In the genomic region with DNA sequence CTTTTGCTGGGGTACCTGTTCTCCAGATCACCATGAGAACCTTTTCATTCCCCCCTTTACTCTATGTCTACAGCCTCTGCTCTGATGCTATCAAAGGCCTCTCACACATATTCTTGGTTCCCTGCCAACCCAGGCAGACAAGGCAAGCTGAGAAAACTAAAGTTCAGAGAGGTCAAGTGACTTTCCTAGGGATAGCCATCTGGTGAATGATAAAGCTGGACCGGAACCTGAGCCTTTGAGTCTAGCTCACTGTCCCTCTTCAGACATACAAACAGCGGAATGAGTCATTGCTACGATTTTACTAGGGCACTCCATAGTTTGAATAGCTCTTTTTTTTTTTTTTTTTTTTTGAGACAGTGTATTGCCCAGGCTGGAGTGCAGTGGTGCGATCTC, we compare ENCODE assay signal across 9 cellular contexts.
A peak's percentile ranks its signal among the peaks of the same experiment; 100 is the strongest.
DNase-seq lines count a peak whose midpoint lies in the region; ATAC-seq, FAIRE-seq and TF ChIP-seq lines count a peak whose summit lies in the region.
"Had no signal": no experiment of that assay in that cellular context is flagged by ENCODE, and none has a peak within 500 bp of the region (broad histone marks: within the 10 kb centered on the region; RNA-seq: fewer than 3 reads in every experiment).

No MANE protein-coding gene starts in this region.

- no peak for TF ChIP-seq POLR2A in GM12892 (IDR thresholded peaks at IDR 0.05; ENCODE audit: low read depth, low read length)

- intact Hi-C loops in Caco-2 (cut with micrococcal nuclease; ENCODE audit: unreplicated experiment) = no loop called here

- no peaks in the 10 kb centered on the region for H3K27me3 ChIP-seq in Caco-2 (replicated peaks; ENCODE audit: control insufficient read depth, insufficient read depth, low read length)

- POLR2A ChIA-PET in naive thymus-derived CD8-positive, alpha-beta T cell (lab: Charles Lee) = interaction anchor here (0.6 to 3.4 kb wide), 5 partner anchors 27 to 52 kb away, joined by 4 to 15 read pairs (median 5); no protein-coding TSS in a partner anchor
- POLR2A ChIA-PET in Caco-2 (lab: Charles Lee) = no interaction called here

- FAIRE-seq in GM12892 (lab: Jason Lieb, UNC) = no peak

- no peaks in the 10 kb centered on the region for H3K9me3 ChIP-seq in Caco-2

- DNase-seq in DMS 273 treated with DMSO at 0.1 percent for 48 hours (lab: John Stamatoyannopoulos, UW) = peak; percentile 69
- DNase-seq in NCI-H345 treated with DMSO at 0.1 percent for 48 hours (lab: John Stamatoyannopoulos, UW; ENCODE audit: unreplicated experiment) = peak; percentile 57
- DNase-seq in effector CD4-positive, alpha-beta T cell = peak; percentile 21
- DNase-seq in naive thymus-derived CD8-positive, alpha-beta T cell = no peak
- no peak for DNase-seq in NCI-H2107 treated with DMSO at 0.1 percent for 48 hours (lab: John Stamatoyannopoulos, UW; ENCODE audit: unreplicated experiment)
- no peak for DNase-seq in GM12892 (ENCODE audit: insufficient read length)
- DNase-seq in Caco-2 = no peak

- CTCF ChIA-PET in Caco-2 (lab: Charles Lee) = no interaction called here

- peaks cover 0 to 9% (median 0%) of the 10 kb centered on the region in 9 donors for H3K9me3 Mint-ChIP-seq in naive thymus-derived CD8-positive, alpha-beta T cell
- no peaks in the 10 kb centered on the region for H3K9me3 Mint-ChIP-seq in Caco-2 (ENCODE audit: unreplicated experiment)
- H3K9me3 Mint-ChIP-seq: dendritic cell treated with granulocyte-macrophage colony-stimulating factor and Interleukin-4, amounts not matched to agents 40 ng/mL and 50 ng/mL, for 4 days had no signal

- H3K36me3 Mint-ChIP-seq in naive thymus-derived CD8-positive, alpha-beta T cell = peaks cover 0 to 9% (median 4%) of the 10 kb centered on the region in 3 donors
- no peaks in the 10 kb centered on the region for H3K36me3 Mint-ChIP-seq in Caco-2 (ENCODE audit: insufficient read depth, unreplicated experiment)

- ATAC-seq in naive thymus-derived CD8-positive, alpha-beta T cell = peak; percentile 30 to 43
- no peak for ATAC-seq in GM21825 (IDR thresholded peaks at IDR 0.05; ENCODE audit: unreplicated experiment)

- no peak overlapping the region for H3K4me3 ChIP-seq in Caco-2 (ENCODE audit: low read depth, low read length)

- no TSS peak for BruUV-seq in Caco-2 (replicated peaks; lab: Mats Ljungman, UMichigan)

- no peaks in the 10 kb centered on the region for H3K36me3 ChIP-seq in Caco-2 (ENCODE audit: control insufficient read depth, insufficient read depth, low read length)

- H3K27ac Mint-ChIP-seq in naive thymus-derived CD8-positive, alpha-beta T cell = peak overlapping the region; percentile 73 to 95 (median 88)
- no peak overlapping the region for H3K27ac Mint-ChIP-seq in Caco-2 (ENCODE audit: unreplicated experiment)
- H3K27ac Mint-ChIP-seq: dendritic cell treated with granulocyte-macrophage colony-stimulating factor and Interleukin-4, amounts not matched to agents 40 ng/mL and 50 ng/mL, for 4 days had no signal

- no peaks in the 10 kb centered on the region for H3K27me3 Mint-ChIP-seq in naive thymus-derived CD8-positive, alpha-beta T cell
- H3K27me3 Mint-ChIP-seq in Caco-2 (ENCODE audit: insufficient read depth, unreplicated experiment) = no peaks in the 10 kb centered on the region
- H3K27me3 Mint-ChIP-seq: dendritic cell treated with granulocyte-macrophage colony-stimulating factor and Interleukin-4, amounts not matched to agents 40 ng/mL and 50 ng/mL, for 4 days had no signal

- H3K4me1 ChIP-seq in Caco-2 = peaks cover 3% of the 10 kb centered on the region; the same call in 1 of the 2 replicates

- H3K4me3 Mint-ChIP-seq in naive thymus-derived CD8-positive, alpha-beta T cell = peak overlapping the region in 4 of 10 donors; percentile 15 to 19 (median 16)
- no peak overlapping the region for H3K4me3 Mint-ChIP-seq in Caco-2 (ENCODE audit: unreplicated experiment)
- H3K4me3 Mint-ChIP-seq: dendritic cell treated with granulocyte-macrophage colony-stimulating factor and Interleukin-4, amounts not matched to agents 40 ng/mL and 50 ng/mL, for 4 days had no signal

- no peak for TF ChIP-seq CTCF in Caco-2 (IDR thresholded peaks at IDR 0.05; ENCODE audit: insufficient read depth in 1 of 2, low read depth in 1 of 2, low read length in 1 of 2, severe bottlenecking in 1 of 2, unreplicated experiment in 1 of 2)

- peaks cover 27 to 61% (median 53%) of the 10 kb centered on the region in 4 donors for H3K4me1 Mint-ChIP-seq in naive thymus-derived CD8-positive, alpha-beta T cell
- peaks cover 7% of the 10 kb centered on the region for H3K4me1 Mint-ChIP-seq in Caco-2 (ENCODE audit: low read depth, unreplicated experiment)

Comparison
In these comparisons a context has a peak if more than half of its experiments do, and no peak if none do; other contexts are left out.
1. DNase-seq: peak in DMS 273 treated with DMSO at 0.1 percent for 48 hours (single experiment), NCI-H345 treated with DMSO at 0.1 percent for 48 hours (single experiment) and effector CD4-positive, alpha-beta T cell (single experiment); none in naive thymus-derived CD8-positive, alpha-beta T cell (0 of 10), NCI-H2107 treated with DMSO at 0.1 percent for 48 hours (single experiment), GM12892 (single experiment) and Caco-2 (0 of 2).